ENCODE assay signal across 24 cellular contexts in the genomic region with DNA sequence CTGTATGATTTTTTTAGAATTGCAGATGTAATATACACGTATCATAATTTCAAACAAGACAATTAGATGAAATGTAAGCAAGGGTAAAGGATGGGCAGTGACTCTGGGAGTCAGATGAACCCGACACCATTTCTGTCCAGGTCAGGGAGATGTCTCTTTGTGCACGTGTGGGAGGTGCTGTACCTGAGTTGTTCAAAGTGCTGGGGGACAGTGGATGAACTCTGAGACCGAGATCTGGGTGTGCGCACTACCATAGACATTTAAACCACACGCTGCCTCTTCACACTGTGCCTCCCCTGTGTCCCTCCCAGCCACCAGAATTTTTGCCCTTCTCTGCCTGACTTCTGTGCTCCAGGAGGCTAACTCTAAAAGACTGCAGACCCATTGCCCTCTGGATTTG.
"Had no signal": no experiment of that assay in that cellular context is flagged by ENCODE, and none has a peak within 500 bp of the region (broad histone marks: within the 10 kb centered on the region; RNA-seq: fewer than 3 reads in every experiment).

No MANE protein-coding gene starts in this region.

- H3K9ac ChIP-seq: SK-N-SH had no signal

- DNase-seq: activated CD4-positive, CD25-positive, alpha-beta regulatory T cell; activated CD8-positive, alpha-beta memory T cell treated with anti-CD3 and anti-CD28 coated beads, Interleukin-2, amount 50 U/mL, for 4 hours; activated CD8-positive, alpha-beta T cell treated with anti-CD3 and anti-CD28 coated beads for 36 hours; activated gamma-delta T cell treated with Interleukin-2 at 50 U/mL for 16 hours; activated naive CD4-positive, alpha-beta T cell treated with anti-CD3 and anti-CD28 coated beads, Interleukin-2, amount 10 ng/mL, durations not matched to agents 7 days and 5 days; activated naive CD8-positive, alpha-beta T cell treated with anti-CD3 and anti-CD28 coated beads for 36 hours; activated T-cell treated with anti-CD3 and anti-CD28 coated beads, Interleukin-2, amount 50 U/mL, for 72 hours; cerebellar nuclear complex; NCI-H1092; NCI-H1417; NCI-H1930; NCI-H2171; NCI-H226; NCI-H510A; NCI-H526 treated with DMSO at 0.1 percent for 48 hours; NCI-H82; Right ventricle myocardium superior; SJCRH30; SK-N-SH; T-helper 1 cell had no signal

- H3K9me3 ChIP-seq: Peyer's patch, SJCRH30, SK-N-SH had no signal

- H3K27me3 ChIP-seq: Peyer's patch, SJCRH30 had no signal

- H3K27ac Mint-ChIP-seq: activated CD8-positive, alpha-beta T cell treated with anti-CD3 and anti-CD28 coated beads for 36 hours; activated naive CD4-positive, alpha-beta T cell treated with anti-CD3 and anti-CD28 coated beads, Interleukin-2, amount 10 ng/mL, durations not matched to agents 7 days and 5 days; activated naive CD8-positive, alpha-beta T cell treated with anti-CD3 and anti-CD28 coated beads for 36 hours; activated T-cell treated with anti-CD3 and anti-CD28 coated beads, Interleukin-2, amount 50 U/mL, for 72 hours; activated T-helper 2 cell treated with anti-CD3 and anti-CD28 coated beads, Interferon-gamma antibody, Interleukin-2, Interleukin-4, amounts not matched to agents 10 μg/mL and 5 μg/mL and 100 μg/mL, durations not matched to agents 14 hours and 24 hours and 36 hours had no signal

- H3K4me3 ChIP-seq: Peyer's patch, SJCRH30 had no signal

- H3K9me3 Mint-ChIP-seq: activated CD8-positive, alpha-beta T cell treated with anti-CD3 and anti-CD28 coated beads for 36 hours; activated naive CD4-positive, alpha-beta T cell treated with anti-CD3 and anti-CD28 coated beads, Interleukin-2, amount 10 ng/mL, durations not matched to agents 7 days and 5 days; activated naive CD8-positive, alpha-beta T cell treated with anti-CD3 and anti-CD28 coated beads for 36 hours; activated T-cell treated with anti-CD3 and anti-CD28 coated beads, Interleukin-2, amount 50 U/mL, for 72 hours; activated T-helper 2 cell treated with anti-CD3 and anti-CD28 coated beads, Interferon-gamma antibody, Interleukin-2, Interleukin-4, amounts not matched to agents 10 μg/mL and 5 μg/mL and 100 μg/mL, durations not matched to agents 14 hours and 24 hours and 36 hours had no signal

- H3K36me3 Mint-ChIP-seq: activated naive CD4-positive, alpha-beta T cell treated with anti-CD3 and anti-CD28 coated beads, Interleukin-2, amount 10 ng/mL, durations not matched to agents 7 days and 5 days; activated naive CD8-positive, alpha-beta T cell treated with anti-CD3 and anti-CD28 coated beads for 36 hours had no signal

- H3K9me2 ChIP-seq: SK-N-SH had no signal

- H3K4me1 ChIP-seq: Peyer's patch, SJCRH30 had no signal

- H3K36me3 ChIP-seq: Peyer's patch, SJCRH30 had no signal

- H3K27ac ChIP-seq: RWPE1, SJCRH30, VCaP had no signal

- H3K4me3 Mint-ChIP-seq: activated CD8-positive, alpha-beta T cell treated with anti-CD3 and anti-CD28 coated beads for 36 hours; activated naive CD4-positive, alpha-beta T cell treated with anti-CD3 and anti-CD28 coated beads, Interleukin-2, amount 10 ng/mL, durations not matched to agents 7 days and 5 days; activated naive CD8-positive, alpha-beta T cell treated with anti-CD3 and anti-CD28 coated beads for 36 hours; activated T-cell treated with anti-CD3 and anti-CD28 coated beads, Interleukin-2, amount 50 U/mL, for 72 hours had no signal

- ATAC-seq: activated CD8-positive, alpha-beta T cell treated with anti-CD3 and anti-CD28 coated beads for 36 hours; activated T-cell treated with anti-CD3 and anti-CD28 coated beads, Interleukin-2, amount 50 U/mL, for 72 hours had no signal
